In the genomic region with DNA sequence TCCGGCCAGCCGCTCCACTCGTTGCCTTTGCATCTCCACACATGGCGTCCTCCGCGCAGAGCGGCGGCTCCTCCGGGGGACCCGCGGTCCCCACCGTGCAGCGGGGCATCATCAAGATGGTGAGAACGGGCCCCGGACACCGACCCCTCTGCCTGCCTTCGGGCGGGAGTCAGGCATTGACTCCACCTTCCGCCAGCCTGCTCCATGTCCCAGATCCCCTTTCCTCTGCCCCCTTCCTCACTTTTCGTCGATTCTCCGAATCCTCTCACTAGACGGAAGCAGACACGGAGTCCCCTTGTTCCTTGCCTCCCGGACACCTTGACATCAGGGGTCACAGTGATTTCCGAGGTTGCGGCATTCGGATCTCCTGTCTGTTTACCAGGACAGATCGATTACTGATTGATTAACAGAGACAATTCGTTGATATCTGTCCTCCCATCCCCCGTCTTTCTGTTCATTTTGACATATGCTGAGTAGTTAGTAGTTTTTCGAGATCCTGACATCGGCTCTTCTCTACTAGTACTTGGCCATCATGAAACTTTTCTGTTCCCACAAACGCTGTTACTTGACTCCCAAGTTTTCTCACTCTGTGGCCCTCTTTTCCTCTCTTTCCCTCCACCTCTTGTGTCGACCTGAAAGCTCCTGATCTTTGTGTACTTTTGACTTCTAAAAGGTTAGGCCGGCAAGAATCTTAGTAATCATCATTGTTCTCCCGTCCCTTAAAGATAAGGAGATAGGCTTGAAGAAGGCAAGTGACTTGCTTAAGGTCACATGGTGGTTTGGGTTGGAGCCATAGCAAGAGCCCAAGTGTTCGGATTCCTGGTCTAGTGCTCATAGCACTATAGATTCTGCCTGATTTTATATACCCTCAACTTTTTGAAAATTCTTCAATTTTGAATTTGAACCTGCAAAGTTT, we compare ENCODE assay signal across 9 cellular contexts. TPM values are rescaled to one million over a fixed set of nuclear protein-coding genes. Genes with fewer than 3 reads are reported as not detected.
DNase-seq lines count a peak whose midpoint lies in the region; ATAC-seq and TF ChIP-seq lines count a peak whose summit lies in the region.
"Had no signal": no experiment of that assay in that cellular context is flagged by ENCODE, and none has a peak within 500 bp of the region (broad histone marks: within the 10 kb centered on the region; RNA-seq: fewer than 3 reads in every experiment).

No MANE protein-coding gene starts in this region.

- intact Hi-C loops in activated naive CD4-positive, alpha-beta T cell treated with anti-CD3 and anti-CD28 coated beads for 36 hours (cut with micrococcal nuclease), result loop anchor here (1.0 to 5.0 kb wide), 4 partner anchors 15 to 455 kb away; no protein-coding TSS in a partner anchor

- H3K4me1 ChIP-seq in skeletal muscle satellite cell (ENCODE audit: control insufficient read depth, insufficient read depth, low read length), result peaks cover 40% of the 10 kb centered on the region

- H3K9ac ChIP-seq in skeletal muscle satellite cell (ENCODE audit: low read depth, low read length), result peak overlapping the region; percentile 94

- H3K9me3 Mint-ChIP-seq in activated naive CD4-positive, alpha-beta T cell treated with anti-CD3 and anti-CD28 coated beads for 36 hours, result no peaks in the 10 kb centered on the region
- H3K9me3 Mint-ChIP-seq in glutamatergic neuron (ENCODE audit: unreplicated experiment), result peaks cover 9% of the 10 kb centered on the region

- H3K4me3 Mint-ChIP-seq in activated naive CD4-positive, alpha-beta T cell treated with anti-CD3 and anti-CD28 coated beads for 36 hours, result peak overlapping the region; percentile 99
- no peak overlapping the region for H3K4me3 Mint-ChIP-seq in glutamatergic neuron (ENCODE audit: unreplicated experiment)

- H3K27me3 ChIP-seq in WERI-Rb-1 (ENCODE audit: insufficient read depth, low read depth, severe bottlenecking) (no peaks in the 10 kb centered on the region), skeletal muscle satellite cell (ENCODE audit: control insufficient read depth, insufficient read depth, low read length) (no peaks in the 10 kb centered on the region)

- peak overlapping the region; percentile 91 for H3K27ac Mint-ChIP-seq in activated naive CD4-positive, alpha-beta T cell treated with anti-CD3 and anti-CD28 coated beads for 36 hours
- peak overlapping the region; percentile 99 for H3K27ac Mint-ChIP-seq in glutamatergic neuron (ENCODE audit: unreplicated experiment)

- H3K27me3 Mint-ChIP-seq in activated naive CD4-positive, alpha-beta T cell treated with anti-CD3 and anti-CD28 coated beads for 36 hours (ENCODE audit: low read depth), result no peaks in the 10 kb centered on the region
- peaks cover 6% of the 10 kb centered on the region for H3K27me3 Mint-ChIP-seq in glutamatergic neuron (ENCODE audit: unreplicated experiment)

- peak overlapping the region; percentile 85 for H3K4me3 ChIP-seq in WERI-Rb-1 (ENCODE audit: low read depth, low read length)
- peak overlapping the region; percentile 93 for H3K4me3 ChIP-seq in skeletal muscle satellite cell (ENCODE audit: low read length)

- CTCF ChIA-PET in activated naive CD4-positive, alpha-beta T cell treated with anti-CD3 and anti-CD28 coated beads for 36 hours (lab: Charles Lee), result no interaction called here

- H3K4me1 Mint-ChIP-seq in activated naive CD4-positive, alpha-beta T cell treated with anti-CD3 and anti-CD28 coated beads for 36 hours (ENCODE audit: low read depth), result peaks cover 37% of the 10 kb centered on the region
- peaks cover 19% of the 10 kb centered on the region for H3K4me1 Mint-ChIP-seq in glutamatergic neuron (ENCODE audit: low read depth, unreplicated experiment)

- no peak for DNase-seq in activated naive CD4-positive, alpha-beta T cell treated with anti-CD3 and anti-CD28 coated beads for 36 hours
- no peak for DNase-seq in activated naive CD4-positive, alpha-beta T cell treated with Interleukin-2 at 50 U/mL for 16 hours
- no peak for DNase-seq in WERI-Rb-1
- no peak for DNase-seq in glutamatergic neuron
- no peak for DNase-seq in HPDE6-E6E7 (ENCODE audit: extremely low spot score)
- no peak for DNase-seq in germinal center (ENCODE audit: low spot score)

- peak overlapping the region; percentile 57 for H3K27ac ChIP-seq in WERI-Rb-1

- H3K36me3 Mint-ChIP-seq in activated naive CD4-positive, alpha-beta T cell treated with anti-CD3 and anti-CD28 coated beads for 36 hours (ENCODE audit: low read depth), result peaks cover 21% of the 10 kb centered on the region
- H3K36me3 Mint-ChIP-seq in glutamatergic neuron (ENCODE audit: unreplicated experiment), result peaks cover 7% of the 10 kb centered on the region

- H3K4me2 ChIP-seq in skeletal muscle satellite cell (ENCODE audit: low read length), result peak overlapping the region; percentile 87

- TF ChIP-seq CTCF in WERI-Rb-1 (IDR thresholded peaks at IDR 0.05; ENCODE audit: low read depth, low read length) (no peak), glutamatergic neuron (IDR thresholded peaks at IDR 0.05; ENCODE audit: partially characterized antibody, unreplicated experiment) (no peak)

- peak; percentile 7 for ATAC-seq in HG03139 (IDR thresholded peaks at IDR 0.05; ENCODE audit: unreplicated experiment)

- no peaks in the 10 kb centered on the region for H3K9me3 ChIP-seq in WERI-Rb-1 (ENCODE audit: severe bottlenecking)
- H3K9me3 ChIP-seq in skeletal muscle satellite cell (replicated peaks; ENCODE audit: low read length), result no peaks in the 10 kb centered on the region

- H3K36me3 ChIP-seq in WERI-Rb-1 (peaks cover 14% of the 10 kb centered on the region), skeletal muscle satellite cell (ENCODE audit: insufficient read depth, low read length) (peaks cover 5% of the 10 kb centered on the region)

RNA-seq across cellular contexts. Expression of gene SND1, which starts 0.6 kb away (rescaled TPM):
- 100 to 1,000 TPM; 184 to 211 TPM for total RNA-seq in activated naive CD4-positive, alpha-beta T cell treated with anti-CD3 and anti-CD28 coated beads for 36 hours
- total RNA-seq in glutamatergic neuron (ENCODE audit: unreplicated experiment), result 165 TPM
- total RNA-seq in skeletal muscle satellite cell (2012; rRNA removed), result 222 and 250 TPM in 2 replicates

RNA-seq across cellular contexts. Expression of gene PAX4, which starts 34.6 kb away (rescaled TPM):
- total RNA-seq in activated naive CD4-positive, alpha-beta T cell treated with anti-CD3 and anti-CD28 coated beads for 36 hours, result not detected
- not detected for total RNA-seq in glutamatergic neuron (ENCODE audit: unreplicated experiment)
- total RNA-seq in skeletal muscle satellite cell (2012; rRNA removed), result not detected in 2 replicates
- total RNA-seq: pulmonary artery endothelial cell had no signal

RNA-seq across cellular contexts. Expression of gene FSCN3, which starts 59.1 kb away (rescaled TPM):
- total RNA-seq in activated naive CD4-positive, alpha-beta T cell treated with anti-CD3 and anti-CD28 coated beads for 36 hours, result 1 to 10 TPM in 1 of 2 experiments, under 1 TPM in 1; 0.26 to 1.0 TPM
- 1.2 TPM for total RNA-seq in glutamatergic neuron (ENCODE audit: unreplicated experiment)
- 0.66 and 2.8 TPM in 2 replicates for total RNA-seq in skeletal muscle satellite cell (2012; rRNA removed)
